22 cellular contexts compared by ENCODE assay signal in genomic region chr10:117980755-117981525, GRCh38.
A peak's percentile ranks its signal among the peaks of the same experiment; 100 is the strongest.
DNase-seq lines count a peak whose midpoint lies in the region; ATAC-seq and TF ChIP-seq lines count a peak whose summit lies in the region.
"Had no signal": no experiment of that assay in that cellular context is flagged by ENCODE, and none has a peak within 500 bp of the region (broad histone marks: within the 10 kb centered on the region; RNA-seq: fewer than 3 reads in every experiment).

No MANE protein-coding gene starts in this region.

- H3K27ac ChIP-seq in ACC112 (ENCODE audit: low read depth, low read length) (peak overlapping the region; percentile 40), PC-3 (ENCODE audit: low read length) (peak overlapping the region; percentile 73), mammary epithelial cell (ENCODE audit: insufficient read depth, low read depth, low read length) (peak overlapping the region; percentile 60), trophoblast cell (ENCODE audit: low read depth, low read length) (no peak overlapping the region)
- H3K27ac ChIP-seq: BLaER1, SK-N-MC had no signal

- H3K79me2 ChIP-seq in ACC112 (ENCODE audit: control insufficient read depth, insufficient read depth, low read length, unreplicated experiment): no peaks in the 10 kb centered on the region
- no peaks in the 10 kb centered on the region for H3K79me2 ChIP-seq in PC-3 (ENCODE audit: low read length)
- no peaks in the 10 kb centered on the region for H3K79me2 ChIP-seq in mammary epithelial cell (ENCODE audit: insufficient read depth, low read length)
- H3K79me2 ChIP-seq in trophoblast cell (ENCODE audit: control insufficient read depth, insufficient read depth, low read length, poor library complexity): no peaks in the 10 kb centered on the region

- peaks cover 5% of the 10 kb centered on the region for H3K4me1 ChIP-seq in ACC112 (ENCODE audit: control insufficient read depth, insufficient read depth, low read length, unreplicated experiment)
- H3K4me1 ChIP-seq in PC-3 (ENCODE audit: insufficient read depth, low read length): peaks cover 20% of the 10 kb centered on the region
- peaks cover 12% of the 10 kb centered on the region for H3K4me1 ChIP-seq in mammary epithelial cell (ENCODE audit: insufficient read depth, low read length)
- no peaks in the 10 kb centered on the region for H3K4me1 ChIP-seq in trophoblast cell (ENCODE audit: control insufficient read depth in 1 of 2, insufficient read depth in 2 of 2, low read length in 2 of 2)
- H3K4me1 ChIP-seq: BLaER1 had no signal

- H3K4me2 ChIP-seq in PC-3 (ENCODE audit: low read length) (peak overlapping the region; percentile 24), mammary epithelial cell (ENCODE audit: insufficient read depth, low read depth, low read length) (peak overlapping the region; percentile 13), trophoblast cell (ENCODE audit: low read length) (no peak overlapping the region)
- H3K4me2 ChIP-seq: BLaER1 had no signal

- no peak overlapping the region for H2BK12ac ChIP-seq in trophoblast cell (ENCODE audit: low read length)

- POLR2A ChIA-PET in PC-3 (lab: Charles Lee; ENCODE audit: unreplicated experiment): no interaction called here

- H4K20me1 ChIP-seq in PC-3 (ENCODE audit: low read length): no peaks in the 10 kb centered on the region
- H4K20me1 ChIP-seq in mammary epithelial cell (ENCODE audit: insufficient read depth, low read length): no peaks in the 10 kb centered on the region
- H4K20me1 ChIP-seq: BLaER1 had no signal

- H3K27me3 ChIP-seq in ACC112 (ENCODE audit: insufficient read depth, low read length) (no peaks in the 10 kb centered on the region; the same call in 1 of the 2 replicates), PC-3 (ENCODE audit: low read length) (no peaks in the 10 kb centered on the region), mammary epithelial cell (ENCODE audit: insufficient read depth, low read length) (no peaks in the 10 kb centered on the region), trophoblast cell (ENCODE audit: insufficient read depth, low read length) (no peaks in the 10 kb centered on the region)
- H3K27me3 ChIP-seq: BLaER1 had no signal

- H2AFZ ChIP-seq in ACC112 (ENCODE audit: low read length, unreplicated experiment): no peak overlapping the region
- H2AFZ ChIP-seq in PC-3 (ENCODE audit: low read length): no peak overlapping the region
- no peak overlapping the region for H2AFZ ChIP-seq in mammary epithelial cell (ENCODE audit: low read depth, low read length)
- no peak overlapping the region for H2AFZ ChIP-seq in trophoblast cell (ENCODE audit: insufficient read depth, low read length, poor library complexity)

- H4K8ac ChIP-seq in trophoblast cell (ENCODE audit: low read depth, low read length): no peak overlapping the region

- in situ Hi-C loops in mammary epithelial cell (cut with MboI; ENCODE audit: low sequenced_read_pairs in 2 of 2) (no loop called here), GM13976 (cut with MboI; ENCODE audit: low sequenced_read_pairs, unreplicated experiment) (no loop called here)

- dilution Hi-C loops in mammary epithelial cell (cut with HindIII; ENCODE audit: low sequenced_read_pairs): loop anchor here (5.0 kb wide), 1 partner anchor 41 kb away; no protein-coding TSS in a partner anchor

- intact Hi-C loops in PC-3 (cut with micrococcal nuclease) (loop anchor here (1.0 to 2.0 kb wide), 3 partner anchors 35 to 66 kb away; partner anchors contain the start of gene RAB11FIP2), mammary epithelial cell (cut with micrococcal nuclease) (loop anchor here (5.0 kb wide), 1 partner anchor 66 kb away; the partner anchor contains the start of gene RAB11FIP2)

- H4K91ac ChIP-seq in trophoblast cell (ENCODE audit: low read depth, low read length): no peak overlapping the region

- ATAC-seq in PC-3: no peak
- ATAC-seq: CD8-positive, alpha-beta T cell had no signal

- no peak overlapping the region for H3K23ac ChIP-seq in trophoblast cell (ENCODE audit: low read length)

- no peaks in the 10 kb centered on the region for H3F3A ChIP-seq in PC-3 (ENCODE audit: low read length, unreplicated experiment)

- H3K79me1 ChIP-seq in trophoblast cell (ENCODE audit: low read length): no peaks in the 10 kb centered on the region

- no peaks in the 10 kb centered on the region for H3K9me2 ChIP-seq in PC-3 (replicated peaks; ENCODE audit: low read length)

- H3K4me3 ChIP-seq in ACC112 (ENCODE audit: low read depth, low read length) (no peak overlapping the region), PC-3 (ENCODE audit: low read length) (no peak overlapping the region), mammary epithelial cell (replicated peaks in 1 of 3; ENCODE audit: insufficient read depth in 1 of 3, low read depth in 2 of 3, low read length in 3 of 3) (no peak overlapping the region), trophoblast cell (ENCODE audit: low read depth, low read length) (no peak overlapping the region)
- H3K4me3 ChIP-seq: BLaER1, SK-N-MC had no signal

- no peak overlapping the region for H3K9ac ChIP-seq in PC-3 (ENCODE audit: low read length)
- no peak overlapping the region for H3K9ac ChIP-seq in mammary epithelial cell (ENCODE audit: insufficient read depth, low read length)
- no peak overlapping the region for H3K9ac ChIP-seq in trophoblast cell (ENCODE audit: low read length)
- H3K9ac ChIP-seq: BLaER1 had no signal

- TF ChIP-seq CTCF in PC-3 (conservative IDR thresholded peaks at IDR 0.05; ENCODE audit: low read depth, low read length) (no peak), mammary epithelial cell (conservative IDR thresholded peaks at IDR 0.05 in 1 of 2, IDR thresholded peaks at IDR 0.05 in 1 of 2; ENCODE audit: extremely low read depth in 1 of 2, insufficient read depth in 1 of 2, low read depth in 1 of 2, low read length in 2 of 2) (no peak), GM13976 (IDR thresholded peaks at IDR 0.05; ENCODE audit: borderline replicate concordance, control extremely low read depth, extremely low read depth, insufficient read depth, missing control alignments) (no peak)

- H3K9me3 ChIP-seq in PC-3 (ENCODE audit: low read length) (no peaks in the 10 kb centered on the region), mammary epithelial cell (replicated peaks; ENCODE audit: insufficient read depth, low read length) (no peaks in the 10 kb centered on the region), trophoblast cell (ENCODE audit: insufficient read depth, low read depth, low read length) (no peaks in the 10 kb centered on the region)
- H3K9me3 ChIP-seq: BLaER1 had no signal

- no peaks in the 10 kb centered on the region for H3K36me3 ChIP-seq in ACC112 (ENCODE audit: insufficient read depth, low read length)
- H3K36me3 ChIP-seq in PC-3 (ENCODE audit: low read depth, low read length): no peaks in the 10 kb centered on the region
- no peaks in the 10 kb centered on the region for H3K36me3 ChIP-seq in mammary epithelial cell (ENCODE audit: insufficient read depth, low read length)
- no peaks in the 10 kb centered on the region for H3K36me3 ChIP-seq in trophoblast cell (ENCODE audit: control insufficient read depth in 1 of 2, insufficient read depth in 2 of 2, low read length in 2 of 2)
- H3K36me3 ChIP-seq: BLaER1 had no signal

- H3K18ac ChIP-seq in trophoblast cell (ENCODE audit: low read length): no peak overlapping the region

- H2BK120ac ChIP-seq in trophoblast cell (ENCODE audit: insufficient read depth, low read length, poor library complexity): no peak overlapping the region

- no peak overlapping the region for H4K12ac ChIP-seq in trophoblast cell (ENCODE audit: low read depth, low read length)

- 59% methylated on average over 4 of the region's 4 CpGs for WGBS in mammary epithelial cell (ENCODE audit: low coverage, missing lambda C conversion rate)
- WGBS in trophoblast cell (ENCODE audit: extremely low coverage, insufficient coverage, insufficient read length): no CpG with 5 or more reads among the region's 4 CpGs

- no peak overlapping the region for H2AK5ac ChIP-seq in trophoblast cell (ENCODE audit: low read length)

- CTCF ChIA-PET in PC-3 (lab: Charles Lee) (no interaction called here), mammary epithelial cell (lab: Charles Lee; ENCODE audit: low non-redundant PET) (interaction anchor here (0.6 kb wide), 1 partner anchor 870 kb away, joined by 5 read pairs; no protein-coding TSS in a partner anchor)

- H3K4ac ChIP-seq in trophoblast cell (ENCODE audit: low read depth, low read length): no peak overlapping the region

- no peak overlapping the region for H3K14ac ChIP-seq in trophoblast cell (ENCODE audit: low read length)

- no TSS peak for BruUV-seq in PC-3 (replicated peaks; lab: Mats Ljungman, UMichigan)
- BruUV-seq in mammary epithelial cell (replicated peaks; lab: Mats Ljungman, UMichigan): no TSS peak

- H2BK5ac ChIP-seq in trophoblast cell (ENCODE audit: low read depth, low read length, poor library complexity): no peak overlapping the region

- no peak for DNase-seq in PC-3
- DNase-seq in mammary epithelial cell: peak; percentile 3
- peak; percentile 10 to 38 for DNase-seq in trophoblast cell
- DNase-seq in hepatic stellate cell (ENCODE audit: low spot score): no peak
- no peak for DNase-seq in GM13976 (ENCODE audit: low spot score)
- DNase-seq in SW 1271 (lab: John Stamatoyannopoulos, UW): no peak
- DNase-seq: Calu3; CD8-positive, alpha-beta T cell; DMS153; GOT3; MM.1S; NCI-H1048; NCI-H1417 treated with DMSO at 0.1 percent for 48 hours; NCI-H187; NCI-H2107; NCI-H446 treated with DMSO at 0.1 percent for 48 hours; NCI-H526 treated with DMSO at 0.1 percent for 48 hours; OCI-M1; SHP77 had no signal

Comparison
In these comparisons a context has a peak if more than half of its experiments do, and no peak if none do; other contexts are left out.
1. DNase-seq: peak in mammary epithelial cell (single experiment) and trophoblast cell (2 of 2); none in PC-3 (single experiment), hepatic stellate cell (single experiment), GM13976 (single experiment) and SW 1271 (0 of 2).